In the genomic region with DNA sequence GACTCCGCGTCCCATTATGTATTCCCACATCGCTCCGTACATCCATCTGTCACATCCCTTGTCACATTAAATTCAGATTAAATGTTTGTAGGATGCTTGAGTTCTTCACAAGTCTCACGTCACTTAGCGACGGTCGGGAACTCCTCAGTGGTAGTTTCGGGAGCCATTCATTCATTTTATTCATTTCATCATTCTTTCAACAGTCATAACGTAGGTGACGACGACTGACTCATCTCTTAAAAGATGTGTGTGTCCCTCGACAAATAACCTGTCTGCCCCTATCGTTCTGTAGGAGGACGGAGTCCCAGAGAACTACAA, we compare ENCODE assay signal across 8 cellular contexts. TPM values are rescaled to one million over a fixed set of nuclear protein-coding genes. Genes with fewer than 3 reads are reported as not detected.
DNase-seq lines count a peak whose midpoint lies in the region; ATAC-seq and TF ChIP-seq lines count a peak whose summit lies in the region.

No MANE protein-coding gene starts in this region.

- H4K8ac ChIP-seq in mesendoderm (ENCODE audit: low read depth, low read length) = no peak overlapping the region

- TF ChIP-seq POLR2A in uterus (IDR thresholded peaks at IDR 0.05) = no peak

- intact Hi-C loops in left ventricle myocardium superior (cut with micrococcal nuclease) = no loop called here
- intact Hi-C loops in uterus (cut with DNase I; ENCODE audit: low total_unique reads) = no loop called here

- peak overlapping the region; percentile 96 for H3K4me3 ChIP-seq in cardiac muscle cell
- no peak overlapping the region for H3K4me3 ChIP-seq in mesendoderm (ENCODE audit: low read length)
- peak overlapping the region; percentile 72 to 92 for H3K4me3 ChIP-seq in uterus

- peak overlapping the region; percentile 89 to 98 (median 93) for H3K27ac Mint-ChIP-seq in brain

- H3K4me1 Mint-ChIP-seq in brain = peaks cover 37% of the 10 kb centered on the region

- peaks cover 20% of the 10 kb centered on the region for H3K27me3 ChIP-seq in cardiac muscle cell
- no peaks in the 10 kb centered on the region for H3K27me3 ChIP-seq in mesendoderm (ENCODE audit: insufficient read depth, low read length, poor library complexity)
- H3K27me3 ChIP-seq in uterus = no peaks in the 10 kb centered on the region

- H2BK15ac ChIP-seq in mesendoderm (replicated peaks; ENCODE audit: low read depth) = no peak overlapping the region

- ATAC-seq in left ventricle myocardium superior = no peak
- no peak for ATAC-seq in GM21367 (IDR thresholded peaks at IDR 0.05; ENCODE audit: unreplicated experiment)

- H2BK5ac ChIP-seq in mesendoderm (ENCODE audit: low read length) = no peak overlapping the region

- H3K4ac ChIP-seq in mesendoderm (ENCODE audit: low read depth, low read length) = no peak overlapping the region

- peaks cover 6% of the 10 kb centered on the region for H3K79me1 ChIP-seq in mesendoderm (ENCODE audit: low read length)

- no peak overlapping the region for H3K9ac ChIP-seq in mesendoderm (ENCODE audit: low read length)

- H3K18ac ChIP-seq in mesendoderm (ENCODE audit: low read length) = no peak overlapping the region

- no peak overlapping the region for H3K56ac ChIP-seq in mesendoderm (ENCODE audit: low read length)

- H3K4me1 ChIP-seq in cardiac muscle cell (ENCODE audit: low read depth) (peaks cover 3% of the 10 kb centered on the region), mesendoderm (ENCODE audit: control insufficient read depth, low read depth, low read length) (peaks cover 1% of the 10 kb centered on the region), uterus (no peaks in the 10 kb centered on the region)

- H3K9me3 Mint-ChIP-seq in brain = peaks cover 0 to 2% (median 0%) of the 10 kb centered on the region in 5 experiments

- H3K4me3 Mint-ChIP-seq in brain = peak overlapping the region; percentile 96 to 100 (median 99)

- H4K5ac ChIP-seq in mesendoderm (ENCODE audit: low read length) = no peak overlapping the region

- no peak for DNase-seq in cardiac muscle cell (ENCODE audit: low read depth in 1 of 2, low spot score in 1 of 2)
- no peak for DNase-seq in left ventricle myocardium superior
- no peak for DNase-seq in mesendoderm
- no peak for DNase-seq in uterus
- no peak for DNase-seq in GM19238 (ENCODE audit: insufficient read length, low spot score)
- DNase-seq in GM03348 (ENCODE audit: low spot score) = no peak

- H3K27ac ChIP-seq in cardiac muscle cell (no peak overlapping the region), mesendoderm (ENCODE audit: low read depth, low read length) (no peak overlapping the region), uterus (no peak overlapping the region)

- no peak overlapping the region for H3K23ac ChIP-seq in mesendoderm (ENCODE audit: low read length)

- H3K27me3 Mint-ChIP-seq in brain = peaks cover 19% of the 10 kb centered on the region

- no peak overlapping the region for H2BK120ac ChIP-seq in mesendoderm (ENCODE audit: low read depth, low read length)

- TF ChIP-seq CTCF in cardiac muscle cell (IDR thresholded peaks at IDR 0.05; ENCODE audit: low read depth, low read length) (no peak), brain (conservative IDR thresholded peaks at IDR 0.05) (no peak), uterus (IDR thresholded peaks at IDR 0.05) (no peak)

- H3K36me3 ChIP-seq in cardiac muscle cell (peaks cover 4% of the 10 kb centered on the region), mesendoderm (ENCODE audit: control insufficient read depth, insufficient read depth, low read length) (no peaks in the 10 kb centered on the region), uterus (no peaks in the 10 kb centered on the region)

- peak overlapping the region; percentile 0 for H3K4me2 ChIP-seq in mesendoderm (ENCODE audit: low read length)

- peaks cover 31% of the 10 kb centered on the region for H3K36me3 Mint-ChIP-seq in brain

- no peak overlapping the region for H2AK5ac ChIP-seq in mesendoderm (ENCODE audit: low read length)

- peaks cover 3% of the 10 kb centered on the region for H3K79me2 ChIP-seq in mesendoderm (ENCODE audit: control insufficient read depth, insufficient read depth, low read length)

- WGBS in mesendoderm (ENCODE audit: extremely low coverage, insufficient coverage, low lambda C conversion rate) = no CpG with 5 or more reads among the region's 15 CpGs

- no peaks in the 10 kb centered on the region for H3K9me3 ChIP-seq in cardiac muscle cell (ENCODE audit: low read depth)
- no peaks in the 10 kb centered on the region for H3K9me3 ChIP-seq in uterus

RNA-seq across cellular contexts. Expression of a gene that starts 0.3 kb away (rescaled TPM):
- total RNA-seq in cardiac muscle cell (19.0 and 29.2 TPM in 2 replicates), left ventricle myocardium superior (29.1 TPM), uterus (10 to 100 TPM; 12.0 to 66.2 (median 28.9) TPM)
- polyA plus RNA-seq in cardiac muscle cell (30.6 and 40.9 TPM in 2 replicates), brain (ENCODE audit: insufficient read depth, low read depth, low replicate concordance) (27.6 TPM)
- 23.6 TPM for polyA plus RNA-seq in mesendoderm (2013, experiment 1 of 2)
- polyA plus RNA-seq in mesendoderm (2013, experiment 2 of 2) = 24.1 TPM

RNA-seq across cellular contexts. Expression of a gene that starts 59.1 kb away (rescaled TPM):
- total RNA-seq in cardiac muscle cell (0.11 and 0.33 TPM in 2 replicates), left ventricle myocardium superior (3.3 TPM), uterus (1 to 10 TPM in 2 of 4 donors, not detected in 2; 1.7 to 6.1 TPM)
- polyA plus RNA-seq in cardiac muscle cell (1.4 and 3.0 TPM in 2 replicates), brain (ENCODE audit: insufficient read depth, low read depth, low replicate concordance) (1,472 TPM)
- polyA plus RNA-seq in mesendoderm (2013, experiment 1 of 2) = 0.03 TPM
- polyA plus RNA-seq in mesendoderm (2013, experiment 2 of 2) = 0.03 TPM
